Comparison of ENCODE assay signal across 9 cellular contexts in the genomic region with DNA sequence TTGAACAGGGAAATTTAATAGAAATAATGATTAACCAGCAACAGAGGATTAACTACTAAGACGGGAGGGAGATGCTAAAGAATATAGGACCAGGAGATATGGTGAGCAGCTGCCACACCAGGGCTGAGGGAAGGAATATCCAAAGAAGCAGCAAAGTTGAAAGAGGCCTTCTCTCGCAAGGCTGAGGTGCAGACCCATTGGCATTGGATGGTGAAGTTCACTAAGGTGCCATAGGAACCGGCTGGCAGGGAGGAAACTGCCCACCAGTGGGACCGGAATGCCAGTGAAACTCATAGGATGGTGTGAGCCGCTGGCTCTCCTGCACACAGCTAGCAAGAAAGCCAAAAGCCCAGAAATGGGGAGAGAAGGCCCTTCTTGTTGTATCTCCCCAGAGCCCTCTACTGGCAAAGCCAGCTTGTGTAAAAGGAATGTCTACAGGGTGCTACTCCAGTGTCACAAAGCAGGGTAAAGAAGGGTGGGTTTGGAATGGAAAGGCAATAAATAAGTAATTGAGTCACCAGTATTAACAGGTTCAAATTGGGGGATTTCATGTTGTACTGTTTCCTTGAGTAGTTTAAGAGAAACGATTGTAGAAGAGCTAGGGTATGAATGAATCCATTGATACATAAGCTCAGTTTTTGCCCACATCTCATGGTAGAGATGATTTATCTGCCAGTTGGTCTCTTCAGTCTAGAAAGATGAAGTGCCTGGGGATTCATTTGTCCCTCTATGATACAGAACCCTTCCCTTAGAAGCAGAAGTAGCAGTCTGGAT. TPM values are rescaled to one million over a fixed set of nuclear protein-coding genes. Genes with fewer than 3 reads are reported as not detected.
A peak's percentile ranks its signal among the peaks of the same experiment; 100 is the strongest.
DNase-seq lines count a peak whose midpoint lies in the region; TF ChIP-seq lines count a peak whose summit lies in the region.
"Had no signal": no experiment of that assay in that cellular context is flagged by ENCODE, and none has a peak within 500 bp of the region (broad histone marks: within the 10 kb centered on the region; RNA-seq: fewer than 3 reads in every experiment).

No MANE protein-coding gene starts in this region.

- CTCF ChIA-PET in Caco-2 (lab: Charles Lee) = interaction anchor here (0.6 to 1.3 kb wide), 9 partner anchors 9 to 134 kb away, joined by 3 to 14 read pairs (median 4); a partner anchor contains a TSS

- peak; percentile 52 to 59 for DNase-seq in Caco-2
- peak; percentile 48 for DNase-seq in HFFc6
- peak in 2 of 7 donors; percentile 33 to 60 for DNase-seq in adrenal gland
- DNase-seq in kidney epithelial cell (ENCODE audit: low read depth) = no peak
- no peak for DNase-seq in activated gamma-delta T cell (lab: John Stamatoyannopoulos, UW)
- DNase-seq in NK-92 (lab: John Stamatoyannopoulos, UW; ENCODE audit: unreplicated experiment) = no peak
- DNase-seq in prostate gland (ENCODE audit: low spot score) = no peak
- DNase-seq in activated CD4-positive, CD25-positive, alpha-beta regulatory T cell treated with anti-CD3 and anti-CD28 coated beads, Interleukin-2, amount 50 U/mL, for 72 hours = no peak

- TF ChIP-seq CTCF in Caco-2 (IDR thresholded peaks at IDR 0.05; ENCODE audit: insufficient read depth in 1 of 2, low read depth in 1 of 2, low read length in 1 of 2, severe bottlenecking in 1 of 2, unreplicated experiment in 1 of 2) (peak; percentile 45 to 80), HFFc6 (IDR thresholded peaks at IDR 0.05) (peak; percentile 69), adrenal gland (IDR thresholded peaks at IDR 0.05) (peak in 5 of 6 experiments; percentile 9 to 44 (median 37)), kidney epithelial cell (IDR thresholded peaks at IDR 0.05; ENCODE audit: insufficient read depth, low read length, poor library complexity, severe bottlenecking) (peak; percentile 45), prostate gland (IDR thresholded peaks at IDR 0.05) (peak in 2 of 4 experiments; percentile 35 to 38)

- no peaks in the 10 kb centered on the region for H3K4me1 ChIP-seq in Caco-2
- no peaks in the 10 kb centered on the region for H3K4me1 ChIP-seq in adrenal gland (replicated peaks in 1 of 2)
- no peaks in the 10 kb centered on the region for H3K4me1 ChIP-seq in prostate gland (replicated peaks)

- POLR2A ChIA-PET in Caco-2 (lab: Charles Lee) = interaction anchor here (1.2 kb wide), 1 partner anchor 77 kb away, joined by 4 read pairs; no protein-coding TSS in a partner anchor

- peak overlapping the region; percentile 37 for H3K27ac Mint-ChIP-seq in Caco-2 (ENCODE audit: unreplicated experiment)
- H3K27ac Mint-ChIP-seq in HFFc6 = no peak overlapping the region

- intact Hi-C loops in Caco-2 (cut with micrococcal nuclease; ENCODE audit: unreplicated experiment) = loop anchor here (1.0 to 2.0 kb wide), 3 partner anchors 17 to 41 kb away; a partner anchor contains a TSS
- intact Hi-C loops in adrenal gland (cut with DNase I) = no loop called here
- intact Hi-C loops in prostate gland (cut with DNase I) = no loop called here

- no peak overlapping the region for H3K4me3 ChIP-seq in Caco-2 (ENCODE audit: low read depth, low read length)
- no peak overlapping the region for H3K4me3 ChIP-seq in adrenal gland
- no peak overlapping the region for H3K4me3 ChIP-seq in kidney epithelial cell (ENCODE audit: low read depth, low read length)
- H3K4me3 ChIP-seq in prostate gland = no peak overlapping the region

- H3K27me3 Mint-ChIP-seq in Caco-2 (ENCODE audit: insufficient read depth, unreplicated experiment) = no peaks in the 10 kb centered on the region
- no peaks in the 10 kb centered on the region for H3K27me3 Mint-ChIP-seq in HFFc6 (ENCODE audit: insufficient read depth)

- no TSS peak for BruUV-seq in Caco-2 (replicated peaks; lab: Mats Ljungman, UMichigan)

- H3K36me3 ChIP-seq in Caco-2 (ENCODE audit: control insufficient read depth, insufficient read depth, low read length) = no peaks in the 10 kb centered on the region
- no peaks in the 10 kb centered on the region for H3K36me3 ChIP-seq in adrenal gland (replicated peaks in 1 of 2)
- no peaks in the 10 kb centered on the region for H3K36me3 ChIP-seq in kidney epithelial cell (ENCODE audit: control insufficient read depth, insufficient read depth, low read length)
- H3K36me3 ChIP-seq in prostate gland = no peaks in the 10 kb centered on the region

- no peak for TF ChIP-seq POLR2A in adrenal gland (IDR thresholded peaks at IDR 0.05)
- no peak for TF ChIP-seq POLR2A in prostate gland (IDR thresholded peaks at IDR 0.05)

- H3K9me3 ChIP-seq in Caco-2 = no peaks in the 10 kb centered on the region
- no peaks in the 10 kb centered on the region for H3K9me3 ChIP-seq in adrenal gland (replicated peaks in 1 of 3)
- no peaks in the 10 kb centered on the region for H3K9me3 ChIP-seq in prostate gland

- WGBS in adrenal gland, 4 donors = 80 to 92% (median 85%) methylated on average over 6 of the region's 6 CpGs
- WGBS in prostate gland = 84% methylated on average over 6 of the region's 6 CpGs

- H3K4me3 Mint-ChIP-seq in Caco-2 (ENCODE audit: unreplicated experiment) = no peak overlapping the region
- H3K4me3 Mint-ChIP-seq in HFFc6 = no peak overlapping the region

- H3K36me3 Mint-ChIP-seq in Caco-2 (ENCODE audit: insufficient read depth, unreplicated experiment) (peaks cover 14% of the 10 kb centered on the region), HFFc6 (ENCODE audit: low read depth) (peaks cover 5% of the 10 kb centered on the region; the same call in 1 of the 2 replicates)

- H3K27ac ChIP-seq in adrenal gland (no peak overlapping the region), prostate gland (no peak overlapping the region)
- H3K27ac ChIP-seq: KMS-11 had no signal

- H3K9me3 Mint-ChIP-seq in Caco-2 (ENCODE audit: unreplicated experiment) = no peaks in the 10 kb centered on the region
- no peaks in the 10 kb centered on the region for H3K9me3 Mint-ChIP-seq in HFFc6

- H3K4me1 Mint-ChIP-seq in Caco-2 (ENCODE audit: low read depth, unreplicated experiment) (peaks cover 11% of the 10 kb centered on the region), HFFc6 (ENCODE audit: low read depth) (peaks cover 13% of the 10 kb centered on the region)

- H3K27me3 ChIP-seq in Caco-2 (replicated peaks; ENCODE audit: control insufficient read depth, insufficient read depth, low read length) (no peaks in the 10 kb centered on the region), adrenal gland (no peaks in the 10 kb centered on the region), kidney epithelial cell (ENCODE audit: control insufficient read depth, insufficient read depth, low read length) (no peaks in the 10 kb centered on the region), prostate gland (replicated peaks; ENCODE audit: insufficient read depth) (no peaks in the 10 kb centered on the region)

RNA-seq across cellular contexts. Expression of a gene that starts 36.0 kb away (rescaled TPM):
- total RNA-seq in Caco-2 (2022) = 37.2 and 37.3 TPM in 2 replicates
- 10 to 100 TPM; 38.3 to 46.4 (median 41.9) TPM for total RNA-seq in HFFc6 (2021; fragmentation: NEBNext Ultra II Directional; extraction: Animal tissue kit (Norgen Biotek cat#: 25700))
- total RNA-seq in adrenal gland = 10 to 100 TPM; 17.3 to 58.8 (median 37.8) TPM
- polyA plus RNA-seq in adrenal gland = 10 to 100 TPM; 34.4 to 55.3 (median 35.8) TPM
- 20.9 and 31.8 TPM in 2 replicates for total RNA-seq in kidney epithelial cell
- 10 to 100 TPM; 32.4 to 35.9 TPM for total RNA-seq in prostate gland

Comparison
In these comparisons a context has a peak if more than half of its experiments do, and no peak if none do; other contexts are left out.
1. DNase-seq: peak in Caco-2 (2 of 2) and HFFc6 (single experiment); none in kidney epithelial cell (single experiment), activated gamma-delta T cell (single experiment), NK-92 (single experiment), prostate gland (single experiment) and activated CD4-positive, CD25-positive, alpha-beta regulatory T cell treated with anti-CD3 and anti-CD28 coated beads, Interleukin-2, amount 50 U/mL, for 72 hours (single experiment).